In genomic region chr13:20911037-20911436, GRCh38 we compare ENCODE assay signal across 22 cellular contexts.
"Had no signal": no experiment of that assay in that cellular context is flagged by ENCODE, and none has a peak within 500 bp of the region (broad histone marks: within the 10 kb centered on the region; RNA-seq: fewer than 3 reads in every experiment).

No MANE protein-coding gene starts in this region.

- H3K27me3 ChIP-seq: ascending aorta, body of pancreas, Peyer's patch had no signal

- H3K4me1 ChIP-seq: ascending aorta, body of pancreas, Peyer's patch had no signal

- H3K4me3 ChIP-seq: ascending aorta, body of pancreas, Peyer's patch had no signal

- H3K27ac ChIP-seq: ascending aorta, body of pancreas, Peyer's patch had no signal

- H3K36me3 ChIP-seq: ascending aorta, Peyer's patch had no signal

- H3K9me3 ChIP-seq: ascending aorta, body of pancreas, Peyer's patch had no signal

- DNase-seq: activated CD4-positive, alpha-beta T cell treated with anti-CD3 and anti-CD28 coated beads for 48 hours; activated CD4-positive, alpha-beta T cell treated with anti-CD3 and anti-CD28 coated beads, Interleukin-2, amount 50 U/mL, for 4 hours; activated CD8-positive, alpha-beta memory T cell treated with anti-CD3 and anti-CD28 coated beads, Interleukin-2, amount 50 U/mL, for 48 hours; activated CD8-positive, alpha-beta T cell treated with anti-CD3 and anti-CD28 coated beads, Interleukin-2, amount 10 ng/mL, durations not matched to agents 7 days and 5 days; activated naive CD4-positive, alpha-beta T cell; activated T-cell treated with anti-CD3 and anti-CD28 coated beads, Interleukin-2, amount 50 U/mL, for 1 hour; amniotic stem cell; body of pancreas; NCI-H1048; NCI-H1417 treated with DMSO at 0.1 percent for 48 hours; NCI-H1694; NCI-H2029; NCI-H2107; NCI-H345; NCI-H510A; NCI-H526 treated with DMSO at 0.1 percent for 48 hours; NCI-H82; NK-92 treated with Interleukin-12 subunit alpha and Interleukin-12 subunit beta, amount 100 ng/mL, for 24 hours; OCI-M1; SHP77 had no signal
